13 cellular contexts compared by ENCODE assay signal in the genomic region with DNA sequence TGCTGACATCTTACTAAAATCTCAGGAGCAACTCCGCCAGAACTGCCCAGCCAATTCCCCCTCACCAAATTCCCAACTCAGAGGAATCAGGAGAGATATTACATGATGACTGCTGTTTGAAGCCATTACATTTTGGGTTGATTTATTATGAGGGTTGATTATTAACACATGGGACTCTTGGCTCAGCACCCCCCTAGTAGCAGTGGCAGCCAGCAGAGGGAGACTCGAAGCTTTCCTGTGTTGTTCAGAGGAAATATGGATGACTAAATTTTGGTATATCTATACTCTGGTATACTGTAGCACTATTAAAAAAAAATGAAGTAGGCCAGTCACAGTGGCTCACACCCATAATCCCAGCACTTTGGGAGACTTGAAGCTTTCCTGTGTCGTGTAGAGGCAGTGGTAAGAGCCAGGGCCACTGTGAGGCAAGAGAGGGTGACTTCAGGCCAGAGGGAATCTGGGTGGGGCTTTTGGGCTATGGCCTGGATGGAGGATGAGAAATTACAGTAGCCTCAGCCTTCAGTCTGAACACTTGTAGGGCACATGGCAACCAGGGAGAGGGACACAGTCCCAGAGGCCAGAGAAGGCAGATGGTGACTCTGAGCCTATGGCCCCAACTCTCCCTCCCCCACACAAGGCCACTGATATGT.
DNase-seq lines count a peak whose midpoint lies in the region; ATAC-seq, FAIRE-seq and TF ChIP-seq lines count a peak whose summit lies in the region.
"Had no signal": no experiment of that assay in that cellular context is flagged by ENCODE, and none has a peak within 500 bp of the region (broad histone marks: within the 10 kb centered on the region; RNA-seq: fewer than 3 reads in every experiment).

No MANE protein-coding gene starts in this region.

- H3K79me2 ChIP-seq in MM.1S (ENCODE audit: low read length) (no peaks in the 10 kb centered on the region), H1 (ENCODE audit: control insufficient read depth in 1 of 2, insufficient read depth in 2 of 2, low read length in 2 of 2) (no peaks in the 10 kb centered on the region)

- H4K20me1 ChIP-seq in MM.1S (ENCODE audit: insufficient read depth, low read length) (no peaks in the 10 kb centered on the region), H1 (replicated peaks in 1 of 2; ENCODE audit: control insufficient read depth in 1 of 2, insufficient read depth in 2 of 2, low read length in 2 of 2) (peaks cover 0 to 3% of the 10 kb centered on the region in 2 experiments)

- no peak overlapping the region for H4K91ac ChIP-seq in H1 (replicated peaks; ENCODE audit: insufficient read length, low read length)

- H3K14ac ChIP-seq in H1 (ENCODE audit: insufficient read length), result no peak overlapping the region

- H2AFZ ChIP-seq in MM.1S (ENCODE audit: low read length) (no peak overlapping the region), H1 (ENCODE audit: low read length) (no peak overlapping the region)

- no peak overlapping the region for H3K4me3 ChIP-seq in MM.1S (ENCODE audit: low read length)
- no peak overlapping the region for H3K4me3 ChIP-seq in H1 (ENCODE audit: extremely low read depth in 1 of 4, insufficient read depth in 2 of 4, low read depth in 3 of 4, low read length in 4 of 4)
- H3K4me3 ChIP-seq: breast epithelium had no signal

- ATAC-seq in stimulated activated effector memory CD8-positive, alpha-beta T cell treated with anti-CD3 and anti-CD28 coated beads, Interleukin-12 subunit alpha, Interleukin-12 subunit beta, amount 100 ng/mL, for 72 hours, result peak; percentile 38
- ATAC-seq in GM18873 (IDR thresholded peaks at IDR 0.05; ENCODE audit: low FRiP score, unreplicated experiment) (no peak), GM21825 (IDR thresholded peaks at IDR 0.05; ENCODE audit: unreplicated experiment) (no peak)
- ATAC-seq: right cardiac atrium had no signal

- no peaks in the 10 kb centered on the region for H3F3A ChIP-seq in MM.1S (ENCODE audit: insufficient read depth, low read length)

- no peaks in the 10 kb centered on the region for H3K9me2 ChIP-seq in MM.1S (replicated peaks; ENCODE audit: insufficient read depth, low read length)

- H3K4me3 Mint-ChIP-seq in stimulated activated effector memory CD8-positive, alpha-beta T cell treated with anti-CD3 and anti-CD28 coated beads, Interleukin-12 subunit alpha, Interleukin-12 subunit beta, amount 100 ng/mL, for 72 hours, result no peak overlapping the region
- H3K4me3 Mint-ChIP-seq: activated CD4-positive, alpha-beta T cell treated with anti-CD3 and anti-CD28 coated beads, Interleukin-2, amount 10 ng/mL, durations not matched to agents 7 days and 5 days had no signal

- FAIRE-seq in H1 (lab: Jason Lieb, UNC), result no peak
- no peak for FAIRE-seq in GM12892 (lab: Jason Lieb, UNC)

- H3K23me2 ChIP-seq in H1 (ENCODE audit: low read depth, low read length), result no peaks in the 10 kb centered on the region

- no peak overlapping the region for H2BK12ac ChIP-seq in H1 (ENCODE audit: low read depth, low read length)

- WGBS in H1 (ENCODE audit: extremely low coverage in 1 of 2, insufficient coverage in 1 of 2, insufficient read length in 1 of 2, insufficient replicate concordance in 2 of 2, low coverage in 1 of 2, low lambda C conversion rate in 2 of 2, missing lambda C conversion rate in 1 of 2), 2 experiments, result 57% methylated on average over 3 of the region's 3 CpGs; no CpG with 5 or more reads in 1 of the 2 experiments

- H3K79me1 ChIP-seq in H1 (ENCODE audit: low read depth, low read length), result no peaks in the 10 kb centered on the region

- no peaks in the 10 kb centered on the region for H3K27me3 ChIP-seq in MM.1S (replicated peaks; ENCODE audit: insufficient read depth, low read length)
- H3K27me3 ChIP-seq in H1 (replicated peaks in 1 of 4; ENCODE audit: control insufficient read depth in 3 of 4, extremely low read depth in 1 of 4, insufficient read depth in 3 of 4, low read length in 3 of 4), result no peaks in the 10 kb centered on the region; a peak in 2 of 7 replicates
- H3K27me3 ChIP-seq: breast epithelium had no signal

- H2BK20ac ChIP-seq in H1 (ENCODE audit: low read length), result no peak overlapping the region

- H2BK15ac ChIP-seq in H1 (ENCODE audit: low read length), result no peak overlapping the region

- POLR2A ChIA-PET in H1 (lab: Charles Lee; ENCODE audit: partially characterized antibody), result interaction anchor here (0.8 kb wide), 1 partner anchor 8 kb away, joined by 3 read pairs; no protein-coding TSS in a partner anchor

- H3K23ac ChIP-seq in H1 (ENCODE audit: insufficient read length), result no peak overlapping the region

- H3K18ac ChIP-seq in H1 (ENCODE audit: extremely low read depth, low read length), result no peak overlapping the region

- no peaks in the 10 kb centered on the region for H3K4me1 ChIP-seq in MM.1S (ENCODE audit: low read length)
- peaks cover 0 to 12% (median 7%) of the 10 kb centered on the region in 4 experiments; a peak in 6 of 7 replicates for H3K4me1 ChIP-seq in H1 (replicated peaks in 1 of 4; ENCODE audit: control insufficient read depth in 3 of 4, insufficient read depth in 4 of 4, low read length in 3 of 4)
- H3K4me1 ChIP-seq: breast epithelium had no signal

- H3K4me2 ChIP-seq in MM.1S (ENCODE audit: low read depth, low read length), result no peak overlapping the region
- no peak overlapping the region for H3K4me2 ChIP-seq in H1 (ENCODE audit: insufficient read depth in 1 of 2, low read depth in 2 of 2, low read length in 2 of 2)

- no peak overlapping the region for H2AK5ac ChIP-seq in H1 (ENCODE audit: low read depth, low read length)

- no peak overlapping the region for H3K56ac ChIP-seq in H1 (replicated peaks; ENCODE audit: insufficient read length, low read depth, low read length)

- TF ChIP-seq POLR2A in H1 (IDR thresholded peaks at IDR 0.05; ENCODE audit: control extremely low read depth in 1 of 2, low read depth in 2 of 2, low read length in 2 of 2), result no peak
- TF ChIP-seq POLR2A in GM12892 (IDR thresholded peaks at IDR 0.05; ENCODE audit: low read depth, low read length), result no peak

- H2BK120ac ChIP-seq in H1 (replicated peaks; ENCODE audit: low read depth, low read length), result no peak overlapping the region

- no peaks in the 10 kb centered on the region for H3K9me3 Mint-ChIP-seq in stimulated activated effector memory CD8-positive, alpha-beta T cell treated with anti-CD3 and anti-CD28 coated beads, Interleukin-12 subunit alpha, Interleukin-12 subunit beta, amount 100 ng/mL, for 72 hours
- H3K9me3 Mint-ChIP-seq: activated CD4-positive, alpha-beta T cell treated with anti-CD3 and anti-CD28 coated beads, Interleukin-2, amount 10 ng/mL, durations not matched to agents 7 days and 5 days had no signal

- peaks cover 4% of the 10 kb centered on the region for H3K36me3 Mint-ChIP-seq in stimulated activated effector memory CD8-positive, alpha-beta T cell treated with anti-CD3 and anti-CD28 coated beads, Interleukin-12 subunit alpha, Interleukin-12 subunit beta, amount 100 ng/mL, for 72 hours

- H3K27ac Mint-ChIP-seq in stimulated activated effector memory CD8-positive, alpha-beta T cell treated with anti-CD3 and anti-CD28 coated beads, Interleukin-12 subunit alpha, Interleukin-12 subunit beta, amount 100 ng/mL, for 72 hours, result peak overlapping the region; percentile 3
- H3K27ac Mint-ChIP-seq: activated CD4-positive, alpha-beta T cell treated with anti-CD3 and anti-CD28 coated beads, Interleukin-2, amount 10 ng/mL, durations not matched to agents 7 days and 5 days had no signal

- TF ChIP-seq RAD21 in H1 (IDR thresholded peaks at IDR 0.05 in 1 of 2, conservative IDR thresholded peaks at IDR 0.05 in 1 of 2; ENCODE audit: low read depth in 2 of 2, low read length in 2 of 2), result peak; percentile 22 to 34; a peak in 2 of 4 replicates

- DNase-seq in activated CD4-positive, alpha-beta T cell treated with anti-CD3 and anti-CD28 coated beads for 48 hours, result peak; percentile 20
- no peak for DNase-seq in activated CD4-positive, alpha-beta T cell treated with anti-CD3 and anti-CD28 coated beads for 1 hour
- DNase-seq in MM.1S (no peak), H1 (ENCODE audit: low read depth in 1 of 2, low spot score in 2 of 2) (no peak), GM12892 (ENCODE audit: insufficient read length) (no peak)
- DNase-seq in stimulated activated effector memory CD8-positive, alpha-beta T cell treated with anti-CD3 and anti-CD28 coated beads, Interleukin-12 subunit alpha, Interleukin-12 subunit beta, amount 100 ng/mL, for 72 hours (ENCODE audit: low spot score in 2 of 2), result no peak
- DNase-seq: activated CD4-positive, alpha-beta T cell treated with anti-CD3 and anti-CD28 coated beads, Interleukin-2, amount 10 ng/mL, durations not matched to agents 7 days and 5 days; NCI-H510A treated with DMSO at 0.1 percent for 48 hours; right cardiac atrium; stimulated activated naive CD4-positive, alpha-beta T cell treated with Interleukin-2 at 50 U/mL for 16 hours had no signal

- H3K36me3 ChIP-seq in MM.1S (replicated peaks; ENCODE audit: insufficient read depth, low read length) (no peaks in the 10 kb centered on the region), H1 (ENCODE audit: control insufficient read depth in 2 of 4, insufficient read depth in 4 of 4, low read length in 3 of 4) (no peaks in the 10 kb centered on the region)
- H3K36me3 ChIP-seq: breast epithelium had no signal

- no peaks in the 10 kb centered on the region for H3K9me3 ChIP-seq in MM.1S (replicated peaks; ENCODE audit: insufficient read depth, low read length)
- H3K9me3 ChIP-seq in H1 (ENCODE audit: insufficient read depth in 2 of 2, low read depth in 1 of 2, low read length in 1 of 2), result no peaks in the 10 kb centered on the region

- H2BK5ac ChIP-seq in H1 (ENCODE audit: low read depth, low read length), result no peak overlapping the region

- H3K27ac ChIP-seq in MM.1S (ENCODE audit: low read length) (no peak overlapping the region), H1 (ENCODE audit: low read depth, low read length) (no peak overlapping the region)
- H3K27ac ChIP-seq: breast epithelium had no signal

- H3K9ac ChIP-seq in MM.1S (ENCODE audit: low read length) (no peak overlapping the region), H1 (replicated peaks in 1 of 4; ENCODE audit: extremely low read depth in 1 of 4, low read depth in 3 of 4, low read length in 3 of 4) (no peak overlapping the region)

- no peak overlapping the region for H4K5ac ChIP-seq in H1 (ENCODE audit: insufficient read length, low read depth, low read length)

- H3K4me1 Mint-ChIP-seq in stimulated activated effector memory CD8-positive, alpha-beta T cell treated with anti-CD3 and anti-CD28 coated beads, Interleukin-12 subunit alpha, Interleukin-12 subunit beta, amount 100 ng/mL, for 72 hours, result peaks cover 7% of the 10 kb centered on the region

- CTCF ChIA-PET in H1 (lab: Charles Lee; ENCODE audit: partially characterized antibody), result interaction anchor here (0.6 to 6.8 kb wide), 13 partner anchors 11 to 723 kb away, joined by 3 to 65 read pairs (median 4); no protein-coding TSS in a partner anchor

- TF ChIP-seq CTCF in MM.1S (IDR thresholded peaks at IDR 0.05; ENCODE audit: low read length) (peak; percentile 31), H1 (IDR thresholded peaks at IDR 0.05; ENCODE audit: control extremely low read depth in 1 of 3, insufficient read depth in 1 of 3, low read depth in 1 of 3, low read length in 3 of 3) (peak in 2 of 3 experiments; percentile 25 to 26; a peak in 2 of 4 replicates)

- no peak overlapping the region for H3K4ac ChIP-seq in H1 (replicated peaks; ENCODE audit: insufficient read length, low read depth, low read length)

- no peak for TF ChIP-seq EP300 in H1 (IDR thresholded peaks at IDR 0.05; ENCODE audit: borderline replicate concordance in 1 of 2, low read depth in 2 of 2, low read length in 2 of 2)

- no peak overlapping the region for H4K8ac ChIP-seq in H1 (ENCODE audit: extremely low read depth, insufficient read depth, low read length)
